ENCODE assay signal across 1 cellular context in the genomic region with DNA sequence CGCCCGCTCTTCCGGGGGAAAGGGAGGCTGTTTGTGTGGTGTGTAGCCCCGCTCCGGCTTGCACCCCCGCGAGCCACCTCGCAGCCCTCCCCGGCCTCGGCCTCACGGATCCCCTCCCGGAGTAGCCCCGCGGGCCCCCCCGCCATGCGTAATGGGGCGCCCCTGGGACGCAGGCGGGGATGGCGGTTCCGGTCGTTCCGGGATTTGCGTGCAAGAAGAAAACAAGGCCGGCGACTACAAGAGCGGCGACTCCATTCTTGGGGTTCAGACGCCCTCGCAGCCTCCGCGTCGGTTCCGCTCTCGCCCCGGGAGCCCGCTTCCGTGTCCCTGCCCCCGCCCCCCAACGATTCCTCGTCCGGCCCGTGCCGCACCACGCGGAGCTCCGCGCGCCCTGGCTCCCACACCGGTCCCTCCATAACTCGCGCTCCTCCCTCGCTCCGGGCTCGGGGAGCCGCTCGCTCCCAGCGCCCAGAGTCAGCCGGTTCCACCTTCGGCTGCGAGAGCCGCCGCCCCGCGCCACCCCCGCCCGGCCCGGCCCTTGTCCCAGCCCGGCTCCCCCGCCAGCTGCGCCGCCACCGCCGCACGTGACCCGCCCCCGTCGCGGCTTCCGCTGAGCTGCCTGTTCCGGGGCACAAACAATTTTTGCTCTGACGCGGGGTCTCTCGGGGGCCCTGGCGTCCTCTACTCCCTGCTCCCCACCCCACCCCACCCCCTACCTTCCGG.
TF ChIP-seq lines count a peak whose summit lies in the region.

No MANE protein-coding gene starts in this region.

TF ChIP-seq in K562, 482 proteins besides CTCF, POLR2A, EP300 and RAD21 (continued from another document and continues in another):
- TF ChIP-seq SMAD3 (CRISPR knock-in tag; conservative IDR thresholded peaks at IDR 0.05): no peak
- TF ChIP-seq ETV1 (tag; conservative IDR thresholded peaks at IDR 0.05; ENCODE audit: low read depth): 0 out of 2 replicates have a peak, but pooled peaks have one; percentile 10
- peak; percentile 32; the same call in 1 of the 2 replicates for TF ChIP-seq ETV5 (CRISPR knock-in tag; IDR thresholded peaks at IDR 0.05; ENCODE audit: low read depth)
- TF ChIP-seq TEAD1 (CRISPR knock-in tag; IDR thresholded peaks at IDR 0.05): no peak
- TF ChIP-seq POLR2AphosphoS5 (IDR thresholded peaks at IDR 0.05; ENCODE audit: control insufficient read depth, insufficient read depth, low read depth, low read length): 0 out of 2 replicates have a peak, but pooled peaks have one; percentile 44
- TF ChIP-seq ZC3H8 (IDR thresholded peaks at IDR 0.05): no peak
- no peak for TF ChIP-seq JUND (IDR thresholded peaks at IDR 0.05; ENCODE audit: borderline replicate concordance, low read depth, low read length)
- TF ChIP-seq JUND (tag; IDR thresholded peaks at IDR 0.05; ENCODE audit: borderline replicate concordance, low read depth, low read length): 0 out of 3 replicates have a peak, but pooled peaks have one; percentile 27
- TF ChIP-seq U2AF1 (optimal IDR thresholded peaks at IDR 0.05; ENCODE audit: low read depth, low read length): no peak
- TF ChIP-seq ZKSCAN3 (CRISPR knock-in tag; IDR thresholded peaks at IDR 0.05): no peak
- TF ChIP-seq SAFB (IDR thresholded peaks at IDR 0.05; ENCODE audit: borderline replicate concordance, low read depth, low read length): 0 out of 2 replicates have a peak, but pooled peaks have one; percentile 52
- TF ChIP-seq, protein P1, sequence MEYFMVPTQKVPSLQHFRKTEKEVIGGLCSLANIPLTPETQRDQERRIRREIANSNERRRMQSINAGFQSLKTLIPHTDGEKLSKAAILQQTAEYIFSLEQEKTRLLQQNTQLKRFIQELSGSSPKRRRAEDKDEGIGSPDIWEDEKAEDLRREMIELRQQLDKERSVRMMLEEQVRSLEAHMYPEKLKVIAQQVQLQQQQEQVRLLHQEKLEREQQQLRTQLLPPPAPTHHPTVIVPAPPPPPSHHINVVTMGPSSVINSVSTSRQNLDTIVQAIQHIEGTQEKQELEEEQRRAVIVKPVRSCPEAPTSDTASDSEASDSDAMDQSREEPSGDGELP (CRISPR knock-in tag; IDR thresholded peaks at IDR 0.05; ENCODE audit: borderline replicate concordance): peak; percentile 30; the same call in 1 of the 2 replicates
- no peak for TF ChIP-seq HMG20A (CRISPR knock-in tag; conservative IDR thresholded peaks at IDR 0.05)
- TF ChIP-seq GABPA (tag; conservative IDR thresholded peaks at IDR 0.05; ENCODE audit: low read depth): peak; percentile 60
- TF ChIP-seq, protein P2, sequence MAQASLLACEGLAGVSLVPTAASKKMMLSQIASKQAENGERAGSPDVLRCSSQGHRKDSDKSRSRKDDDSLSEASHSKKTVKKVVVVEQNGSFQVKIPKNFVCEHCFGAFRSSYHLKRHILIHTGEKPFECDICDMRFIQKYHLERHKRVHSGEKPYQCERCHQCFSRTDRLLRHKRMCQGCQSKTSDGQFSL (CRISPR knock-in tag; IDR thresholded peaks at IDR 0.05): 0 out of 2 replicates have a peak, but pooled peaks have one; percentile 48
- TF ChIP-seq, protein P2 (tag; IDR thresholded peaks at IDR 0.05): no peak
- TF ChIP-seq POLR3A (IDR thresholded peaks at IDR 0.05; ENCODE audit: borderline replicate concordance, extremely low read depth, insufficient read depth, insufficient read length): no peak
- TF ChIP-seq L3MBTL2 (IDR thresholded peaks at IDR 0.05): peak; percentile 6; the same call in 1 of the 2 replicates
- TF ChIP-seq TAF1 (IDR thresholded peaks at IDR 0.05; ENCODE audit: control insufficient read depth, extremely low read depth, insufficient read depth, low read length, severe bottlenecking): peak; percentile 29
- TF ChIP-seq, protein P3, sequence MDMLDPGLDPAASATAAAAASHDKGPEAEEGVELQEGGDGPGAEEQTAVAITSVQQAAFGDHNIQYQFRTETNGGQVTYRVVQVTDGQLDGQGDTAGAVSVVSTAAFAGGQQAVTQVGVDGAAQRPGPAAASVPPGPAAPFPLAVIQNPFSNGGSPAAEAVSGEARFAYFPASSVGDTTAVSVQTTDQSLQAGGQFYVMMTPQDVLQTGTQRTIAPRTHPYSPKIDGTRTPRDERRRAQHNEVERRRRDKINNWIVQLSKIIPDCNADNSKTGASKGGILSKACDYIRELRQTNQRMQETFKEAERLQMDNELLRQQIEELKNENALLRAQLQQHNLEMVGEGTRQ (CRISPR knock-in tag; IDR thresholded peaks at IDR 0.05): peak; percentile 87
- 0 out of 2 replicates have a peak, but pooled peaks have one; percentile 2 for TF ChIP-seq SUPT5H (IDR thresholded peaks at IDR 0.05)
- peak; percentile 79 for TF ChIP-seq RBFOX2 (IDR thresholded peaks at IDR 0.05; ENCODE audit: low read depth, low read length)
- no peak for TF ChIP-seq PCBP2 (IDR thresholded peaks at IDR 0.05; ENCODE audit: low read depth, low read length, poor library complexity, severe bottlenecking)
- TF ChIP-seq SRSF3 (IDR thresholded peaks at IDR 0.05; ENCODE audit: insufficient read depth, low read length): 0 out of 2 replicates have a peak, but pooled peaks have one; percentile 44
- no peak for TF ChIP-seq FOXK1 (CRISPR knock-in tag; IDR thresholded peaks at IDR 0.05; ENCODE audit: borderline replicate concordance)
- peak; percentile 7; the same call in 1 of the 2 replicates for TF ChIP-seq MBD2 (IDR thresholded peaks at IDR 0.05; ENCODE audit: borderline replicate concordance, low read depth)
- TF ChIP-seq, protein P4, sequence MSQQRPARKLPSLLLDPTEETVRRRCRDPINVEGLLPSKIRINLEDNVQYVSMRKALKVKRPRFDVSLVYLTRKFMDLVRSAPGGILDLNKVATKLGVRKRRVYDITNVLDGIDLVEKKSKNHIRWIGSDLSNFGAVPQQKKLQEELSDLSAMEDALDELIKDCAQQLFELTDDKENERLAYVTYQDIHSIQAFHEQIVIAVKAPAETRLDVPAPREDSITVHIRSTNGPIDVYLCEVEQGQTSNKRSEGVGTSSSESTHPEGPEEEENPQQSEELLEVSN (IDR thresholded peaks at IDR 0.05; ENCODE audit: borderline replicate concordance in 1 of 2, extremely low read depth in 1 of 2, insufficient read depth in 1 of 2, insufficient read length in 1 of 2, low read depth in 1 of 2, low read length in 1 of 2, poor library complexity in 1 of 2, severe bottlenecking in 1 of 2): peak; percentile 41 to 85
- peak; percentile 71; the same call in 1 of the 2 replicates for TF ChIP-seq CXXC5 (CRISPR knock-in tag; IDR thresholded peaks at IDR 0.05)
- TF ChIP-seq RAD51 (IDR thresholded peaks at IDR 0.05; ENCODE audit: borderline replicate concordance, low read depth): peak; percentile 48; the same call in 1 of the 2 replicates
- no peak for TF ChIP-seq NCOA4 (IDR thresholded peaks at IDR 0.05; ENCODE audit: partially characterized antibody)
- TF ChIP-seq, protein P5, sequence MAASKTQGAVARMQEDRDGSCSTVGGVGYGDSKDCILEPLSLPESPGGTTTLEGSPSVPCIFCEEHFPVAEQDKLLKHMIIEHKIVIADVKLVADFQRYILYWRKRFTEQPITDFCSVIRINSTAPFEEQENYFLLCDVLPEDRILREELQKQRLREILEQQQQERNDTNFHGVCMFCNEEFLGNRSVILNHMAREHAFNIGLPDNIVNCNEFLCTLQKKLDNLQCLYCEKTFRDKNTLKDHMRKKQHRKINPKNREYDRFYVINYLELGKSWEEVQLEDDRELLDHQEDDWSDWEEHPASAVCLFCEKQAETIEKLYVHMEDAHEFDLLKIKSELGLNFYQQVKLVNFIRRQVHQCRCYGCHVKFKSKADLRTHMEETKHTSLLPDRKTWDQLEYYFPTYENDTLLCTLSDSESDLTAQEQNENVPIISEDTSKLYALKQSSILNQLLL (CRISPR knock-in tag; IDR thresholded peaks at IDR 0.05; ENCODE audit: borderline replicate concordance): no peak
- no peak for TF ChIP-seq SRSF1 (IDR thresholded peaks at IDR 0.05; ENCODE audit: low read depth, low read length)
- TF ChIP-seq, protein P6, sequence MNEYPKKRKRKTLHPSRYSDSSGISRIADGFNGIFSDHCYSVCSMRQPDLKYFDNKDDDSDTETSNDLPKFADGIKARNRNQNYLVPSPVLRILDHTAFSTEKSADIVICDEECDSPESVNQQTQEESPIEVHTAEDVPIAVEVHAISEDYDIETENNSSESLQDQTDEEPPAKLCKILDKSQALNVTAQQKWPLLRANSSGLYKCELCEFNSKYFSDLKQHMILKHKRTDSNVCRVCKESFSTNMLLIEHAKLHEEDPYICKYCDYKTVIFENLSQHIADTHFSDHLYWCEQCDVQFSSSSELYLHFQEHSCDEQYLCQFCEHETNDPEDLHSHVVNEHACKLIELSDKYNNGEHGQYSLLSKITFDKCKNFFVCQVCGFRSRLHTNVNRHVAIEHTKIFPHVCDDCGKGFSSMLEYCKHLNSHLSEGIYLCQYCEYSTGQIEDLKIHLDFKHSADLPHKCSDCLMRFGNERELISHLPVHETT (CRISPR knock-in tag; conservative IDR thresholded peaks at IDR 0.05 in 1 of 2, IDR thresholded peaks at IDR 0.05 in 1 of 2): peak in 1 of 2 experiments; percentile 78; a peak in 2 of 4 replicates
- no peak for TF ChIP-seq HNRNPH1 (optimal IDR thresholded peaks at IDR 0.05; ENCODE audit: low read depth, low read length)
- TF ChIP-seq, protein P7, sequence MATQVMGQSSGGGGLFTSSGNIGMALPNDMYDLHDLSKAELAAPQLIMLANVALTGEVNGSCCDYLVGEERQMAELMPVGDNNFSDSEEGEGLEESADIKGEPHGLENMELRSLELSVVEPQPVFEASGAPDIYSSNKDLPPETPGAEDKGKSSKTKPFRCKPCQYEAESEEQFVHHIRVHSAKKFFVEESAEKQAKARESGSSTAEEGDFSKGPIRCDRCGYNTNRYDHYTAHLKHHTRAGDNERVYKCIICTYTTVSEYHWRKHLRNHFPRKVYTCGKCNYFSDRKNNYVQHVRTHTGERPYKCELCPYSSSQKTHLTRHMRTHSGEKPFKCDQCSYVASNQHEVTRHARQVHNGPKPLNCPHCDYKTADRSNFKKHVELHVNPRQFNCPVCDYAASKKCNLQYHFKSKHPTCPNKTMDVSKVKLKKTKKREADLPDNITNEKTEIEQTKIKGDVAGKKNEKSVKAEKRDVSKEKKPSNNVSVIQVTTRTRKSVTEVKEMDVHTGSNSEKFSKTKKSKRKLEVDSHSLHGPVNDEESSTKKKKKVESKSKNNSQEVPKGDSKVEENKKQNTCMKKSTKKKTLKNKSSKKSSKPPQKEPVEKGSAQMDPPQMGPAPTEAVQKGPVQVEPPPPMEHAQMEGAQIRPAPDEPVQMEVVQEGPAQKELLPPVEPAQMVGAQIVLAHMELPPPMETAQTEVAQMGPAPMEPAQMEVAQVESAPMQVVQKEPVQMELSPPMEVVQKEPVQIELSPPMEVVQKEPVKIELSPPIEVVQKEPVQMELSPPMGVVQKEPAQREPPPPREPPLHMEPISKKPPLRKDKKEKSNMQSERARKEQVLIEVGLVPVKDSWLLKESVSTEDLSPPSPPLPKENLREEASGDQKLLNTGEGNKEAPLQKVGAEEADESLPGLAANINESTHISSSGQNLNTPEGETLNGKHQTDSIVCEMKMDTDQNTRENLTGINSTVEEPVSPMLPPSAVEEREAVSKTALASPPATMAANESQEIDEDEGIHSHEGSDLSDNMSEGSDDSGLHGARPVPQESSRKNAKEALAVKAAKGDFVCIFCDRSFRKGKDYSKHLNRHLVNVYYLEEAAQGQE (CRISPR knock-in tag; IDR thresholded peaks at IDR 0.05; ENCODE audit: low read depth): peak; percentile 18; the same call in 1 of the 2 replicates
- TF ChIP-seq GTF2E2 (tag; IDR thresholded peaks at IDR 0.05): peak; percentile 2; the same call in 1 of the 2 replicates
- peak; percentile 44; the same call in 1 of the 2 replicates for TF ChIP-seq NFRKB (IDR thresholded peaks at IDR 0.05; ENCODE audit: low read depth)
- TF ChIP-seq, protein P8, sequence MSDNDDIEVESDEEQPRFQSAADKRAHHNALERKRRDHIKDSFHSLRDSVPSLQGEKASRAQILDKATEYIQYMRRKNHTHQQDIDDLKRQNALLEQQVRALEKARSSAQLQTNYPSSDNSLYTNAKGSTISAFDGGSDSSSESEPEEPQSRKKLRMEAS (CRISPR knock-in tag; IDR thresholded peaks at IDR 0.05): no peak
- TF ChIP-seq ZBTB7A (IDR thresholded peaks at IDR 0.05; ENCODE audit: borderline replicate concordance, control insufficient read depth, low read depth, low read length): peak; percentile 60; the same call in 1 of the 2 replicates
- TF ChIP-seq ETS2 (tag; IDR thresholded peaks at IDR 0.05; ENCODE audit: borderline replicate concordance, poor library complexity, severe bottlenecking): no peak
- TF ChIP-seq MTA3 (IDR thresholded peaks at IDR 0.05; ENCODE audit: borderline replicate concordance): no peak
- TF ChIP-seq TEAD2 (tag; IDR thresholded peaks at IDR 0.05): no peak
- TF ChIP-seq CBX1 (IDR thresholded peaks at IDR 0.05; ENCODE audit: low read depth): no peak; the same call in 1 of the 2 replicates
- peak; percentile 91 for TF ChIP-seq BHLHE40 (IDR thresholded peaks at IDR 0.05; ENCODE audit: low read length)
- no peak for TF ChIP-seq ZSCAN32 (CRISPR knock-in tag; IDR thresholded peaks at IDR 0.05)
- TF ChIP-seq CHD4 (IDR thresholded peaks at IDR 0.05; ENCODE audit: insufficient read depth, insufficient replicate concordance, low read depth, low read length, poor library complexity, severe bottlenecking): no peak
- no peak for TF ChIP-seq MTF1 (CRISPR knock-in tag; IDR thresholded peaks at IDR 0.05; ENCODE audit: borderline replicate concordance)
- TF ChIP-seq, protein P9, sequence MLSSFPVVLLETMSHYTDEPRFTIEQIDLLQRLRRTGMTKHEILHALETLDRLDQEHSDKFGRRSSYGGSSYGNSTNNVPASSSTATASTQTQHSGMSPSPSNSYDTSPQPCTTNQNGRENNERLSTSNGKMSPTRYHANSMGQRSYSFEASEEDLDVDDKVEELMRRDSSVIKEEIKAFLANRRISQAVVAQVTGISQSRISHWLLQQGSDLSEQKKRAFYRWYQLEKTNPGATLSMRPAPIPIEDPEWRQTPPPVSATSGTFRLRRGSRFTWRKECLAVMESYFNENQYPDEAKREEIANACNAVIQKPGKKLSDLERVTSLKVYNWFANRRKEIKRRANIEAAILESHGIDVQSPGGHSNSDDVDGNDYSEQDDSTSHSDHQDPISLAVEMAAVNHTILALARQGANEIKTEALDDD (IDR thresholded peaks at IDR 0.05): no peak
- no peak for TF ChIP-seq NR4A1 (CRISPR knock-in tag; IDR thresholded peaks at IDR 0.05)
- no peak for TF ChIP-seq NR4A1 (tag; IDR thresholded peaks at IDR 0.05)
- peak; percentile 56; the same call in 1 of the 2 replicates for TF ChIP-seq ZFX (CRISPR knock-in tag; IDR thresholded peaks at IDR 0.05)
- TF ChIP-seq, protein P10, sequence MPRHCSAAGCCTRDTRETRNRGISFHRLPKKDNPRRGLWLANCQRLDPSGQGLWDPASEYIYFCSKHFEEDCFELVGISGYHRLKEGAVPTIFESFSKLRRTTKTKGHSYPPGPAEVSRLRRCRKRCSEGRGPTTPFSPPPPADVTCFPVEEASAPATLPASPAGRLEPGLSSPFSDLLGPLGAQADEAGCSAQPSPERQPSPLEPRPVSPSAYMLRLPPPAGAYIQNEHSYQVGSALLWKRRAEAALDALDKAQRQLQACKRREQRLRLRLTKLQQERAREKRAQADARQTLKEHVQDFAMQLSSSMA (CRISPR knock-in tag; IDR thresholded peaks at IDR 0.05): no peak
- TF ChIP-seq U2AF2 (optimal IDR thresholded peaks at IDR 0.05; ENCODE audit: low read depth, low read length): no peak
- no peak for TF ChIP-seq KAT8 (IDR thresholded peaks at IDR 0.05; ENCODE audit: low read depth)
- TF ChIP-seq PHF8 (IDR thresholded peaks at IDR 0.05; ENCODE audit: borderline replicate concordance, low read length): peak; percentile 57; the same call in 1 of the 2 replicates
